ENCODE assay signal across 10 cellular contexts in the genomic region with DNA sequence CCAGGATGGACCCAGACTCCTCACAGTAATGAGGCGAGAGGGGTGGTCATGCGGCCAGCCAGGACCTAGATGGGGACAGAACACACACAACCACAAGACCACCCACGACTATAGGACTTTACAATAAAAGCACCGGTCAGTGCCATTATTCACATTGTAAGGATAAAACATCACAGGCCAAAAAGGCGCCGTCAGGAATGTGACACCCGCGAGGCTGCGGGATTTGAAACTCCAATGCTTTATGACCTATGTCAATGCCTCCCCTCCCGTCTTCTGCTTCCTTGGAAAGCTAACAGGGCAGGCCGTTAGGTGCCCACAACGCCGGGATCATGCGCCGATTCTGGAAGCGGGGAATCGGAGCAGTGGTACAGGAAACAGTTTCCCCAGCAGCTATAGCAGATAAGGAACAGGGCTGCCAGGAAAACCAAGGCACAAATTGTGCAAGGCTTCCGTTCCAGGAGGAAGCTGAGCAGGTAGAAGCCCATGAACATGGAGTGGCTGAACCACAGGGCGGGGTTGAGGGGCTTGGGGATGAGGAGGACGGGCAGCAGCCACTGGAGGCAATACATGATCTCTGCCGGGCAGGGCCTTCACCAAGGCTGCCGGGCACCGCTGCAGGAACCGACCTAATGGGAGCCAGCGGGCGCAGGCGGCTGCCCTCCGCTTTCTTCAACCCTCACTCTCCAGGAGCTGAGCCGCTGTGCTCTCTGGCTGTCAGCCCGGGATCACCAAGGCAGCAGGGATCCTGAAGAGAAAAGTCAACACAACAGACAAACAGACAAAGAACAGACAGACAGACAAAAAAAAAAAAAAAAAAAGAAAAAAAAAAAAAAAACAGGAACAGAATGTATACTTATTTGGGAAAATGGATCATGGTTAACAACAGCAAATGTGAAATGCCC. TPM values are rescaled to one million over a fixed set of nuclear protein-coding genes. Genes with fewer than 3 reads are reported as not detected.
A peak's percentile ranks its signal among the peaks of the same experiment; 100 is the strongest.
DNase-seq lines count a peak whose midpoint lies in the region; ATAC-seq and TF ChIP-seq lines count a peak whose summit lies in the region.
"Had no signal": no experiment of that assay in that cellular context is flagged by ENCODE, and none has a peak within 500 bp of the region (broad histone marks: within the 10 kb centered on the region; RNA-seq: fewer than 3 reads in every experiment).

No MANE protein-coding gene starts in this region.

- H3K27ac Mint-ChIP-seq in chondrocyte (ENCODE audit: unreplicated experiment): peak overlapping the region; percentile 65
- H3K27ac Mint-ChIP-seq: effector memory CD8-positive, alpha-beta T cell had no signal

- peak; percentile 77 for DNase-seq in Right ventricle myocardium inferior (ENCODE audit: missing footprints)
- DNase-seq in cardiac septum (ENCODE audit: low spot score): no peak
- no peak for DNase-seq in chondrocyte (ENCODE audit: low spot score)
- DNase-seq in mesenteric fat pad (ENCODE audit: low spot score): peak; percentile 86
- DNase-seq in hepatic stellate cell (ENCODE audit: low spot score): no peak
- DNase-seq in GOT3 (lab: John Stamatoyannopoulos, UW): no peak
- DNase-seq in HuH-7 (ENCODE audit: low spot score): no peak
- DNase-seq: activated gamma-delta T cell; effector memory CD8-positive, alpha-beta T cell had no signal

- H3K4me1 Mint-ChIP-seq in chondrocyte (ENCODE audit: low read depth): peaks cover 66% of the 10 kb centered on the region

- intact Hi-C loops in Right ventricle myocardium inferior (cut with DNase I): no loop called here
- intact Hi-C loops in cardiac septum (cut with DNase I): no loop called here

- no peak for TF ChIP-seq CTCF in chondrocyte (IDR thresholded peaks at IDR 0.05)

- no peaks in the 10 kb centered on the region for H3K27me3 Mint-ChIP-seq in chondrocyte (ENCODE audit: low read depth)
- H3K27me3 Mint-ChIP-seq: effector memory CD8-positive, alpha-beta T cell had no signal

- H3K4me3 Mint-ChIP-seq in chondrocyte (ENCODE audit: unreplicated experiment): no peak overlapping the region
- H3K4me3 Mint-ChIP-seq: effector memory CD8-positive, alpha-beta T cell had no signal

- H3K9me3 Mint-ChIP-seq in chondrocyte (ENCODE audit: low read depth): no peaks in the 10 kb centered on the region
- H3K9me3 Mint-ChIP-seq: effector memory CD8-positive, alpha-beta T cell had no signal

- H3K36me3 Mint-ChIP-seq in chondrocyte (ENCODE audit: low read depth): peaks cover 15% of the 10 kb centered on the region

- ATAC-seq in Right ventricle myocardium inferior (peak; percentile 70), HG03457 (IDR thresholded peaks at IDR 0.05; ENCODE audit: unreplicated experiment) (no peak)
- ATAC-seq: effector memory CD8-positive, alpha-beta T cell had no signal

RNA-seq across cellular contexts. Expression of a gene that starts 2.2 kb away (rescaled TPM):
- total RNA-seq in Right ventricle myocardium inferior (0.19 TPM), cardiac septum (not detected), chondrocyte (1.4 to 3.1 TPM (median 2.7 TPM) in 3 replicates), mesenteric fat pad (27.3 TPM)

RNA-seq across cellular contexts. Expression of a gene that starts 8.8 kb away (rescaled TPM):
- total RNA-seq in Right ventricle myocardium inferior (92.1 TPM), cardiac septum (89.3 TPM), chondrocyte (56.6 to 66.2 TPM (median 65.1 TPM) in 3 replicates), mesenteric fat pad (148 TPM)

Comparison
In these comparisons a context has a peak if more than half of its experiments do, and no peak if none do; other contexts are left out.
1. DNase-seq: peak in Right ventricle myocardium inferior (single experiment) and mesenteric fat pad (single experiment); none in cardiac septum (single experiment), chondrocyte (single experiment), hepatic stellate cell (single experiment), GOT3 (single experiment) and HuH-7 (single experiment).